Comparison of ENCODE assay signal across 1 cellular context in genomic region chr15:51735211-51735610, GRCh38.
TF ChIP-seq lines count a peak whose summit lies in the region.

No MANE protein-coding gene starts in this region.

TF ChIP-seq in IMR-90, 13 proteins besides CTCF, POLR2A, EP300 and RAD21:
- no peak for TF ChIP-seq FOS (IDR thresholded peaks at IDR 0.05; ENCODE audit: low read depth, low read length)
- no peak for TF ChIP-seq CEBPB (IDR thresholded peaks at IDR 0.05; ENCODE audit: low read depth, low read length)
- no peak for TF ChIP-seq USF2 (IDR thresholded peaks at IDR 0.05; ENCODE audit: low read depth, low read length)
- TF ChIP-seq NFE2L2 (IDR thresholded peaks at IDR 0.05; ENCODE audit: low read depth, low read length), result no peak
